10 cellular contexts compared by ENCODE assay signal in the genomic region with DNA sequence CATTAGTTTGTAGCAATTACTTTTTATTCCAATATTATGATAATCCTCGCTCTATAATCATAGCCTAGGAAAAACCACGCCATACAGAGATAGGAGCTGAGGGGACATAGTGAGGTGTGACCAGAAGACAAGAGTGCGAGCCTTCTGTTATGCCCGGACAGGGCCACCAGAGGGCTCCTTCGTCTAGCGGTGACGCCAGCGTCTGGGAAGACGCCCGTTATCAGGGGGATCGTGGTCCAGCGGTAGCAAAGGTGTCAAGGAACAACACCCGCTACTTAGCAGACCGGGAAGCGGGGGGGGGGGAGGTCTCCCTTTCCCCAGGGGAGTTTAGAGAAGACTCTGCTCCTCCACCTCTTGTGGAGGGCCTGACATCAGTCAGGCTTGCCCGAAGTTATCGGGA. TPM values are rescaled to one million over a fixed set of nuclear protein-coding genes. Genes with fewer than 3 reads are reported as not detected.
A peak's percentile ranks its signal among the peaks of the same experiment; 100 is the strongest.
DNase-seq lines count a peak whose midpoint lies in the region; ATAC-seq, FAIRE-seq and TF ChIP-seq lines count a peak whose summit lies in the region.
"Not testable (repeated sequence)": the region's sequence is repeated elsewhere in the genome, so short reads cannot be mapped to it uniquely, and the experiment has no call there.
"Had no signal": no experiment of that assay in that cellular context is flagged by ENCODE, and none has a peak within 500 bp of the region (broad histone marks: within the 10 kb centered on the region; RNA-seq: fewer than 3 reads in every experiment).

No MANE protein-coding gene starts in this region.

- not testable (repeated sequence) for H3K4me2 ChIP-seq in K562 (ENCODE audit: insufficient read depth, low read length)

- ATAC-seq in activated CD8-positive, alpha-beta T cell treated with anti-CD3 and anti-CD28 coated beads for 36 hours: not testable (repeated sequence)
- ATAC-seq in K562: peak; percentile 42; the same call in 1 of the 3 replicates
- ATAC-seq in naive thymus-derived CD8-positive, alpha-beta T cell: peak in 1 of 2 donors; percentile 33

- H3K27ac ChIP-seq in A673 (ENCODE audit: low read depth, low read length, poor library complexity, severe bottlenecking); K562 (ENCODE audit: extremely low read depth, low read depth, low read length): not testable (repeated sequence)

- not testable (repeated sequence) for H3K4me1 Mint-ChIP-seq in activated CD8-positive, alpha-beta T cell treated with anti-CD3 and anti-CD28 coated beads for 36 hours (ENCODE audit: low read depth); naive thymus-derived CD8-positive, alpha-beta T cell

- H3K27me3 ChIP-seq in A673 (replicated peaks; ENCODE audit: insufficient read depth, low read depth, low read length, poor library complexity); K562 (ENCODE audit: control insufficient read depth in 2 of 2, insufficient read depth in 2 of 2, low read length in 2 of 2): not testable (repeated sequence)

- BruUV-seq in A673 (replicated peaks; lab: Mats Ljungman, UMichigan); K562 (replicated peaks; lab: Mats Ljungman, UMichigan): not testable (repeated sequence)

- H3K27me3 Mint-ChIP-seq in activated CD8-positive, alpha-beta T cell treated with anti-CD3 and anti-CD28 coated beads for 36 hours; naive thymus-derived CD8-positive, alpha-beta T cell: not testable (repeated sequence)

- H3K9me3 Mint-ChIP-seq in activated CD8-positive, alpha-beta T cell treated with anti-CD3 and anti-CD28 coated beads for 36 hours; naive thymus-derived CD8-positive, alpha-beta T cell: not testable (repeated sequence)

- 0% methylated on average over 10 of the region's 17 CpGs for WGBS in K562 (ENCODE audit: insufficient coverage, low coverage, missing lambda C conversion rate)

- H4K20me1 ChIP-seq in K562 (replicated peaks; ENCODE audit: control insufficient read depth, insufficient read depth, low read length): not testable (repeated sequence)

- TF ChIP-seq RAD21 in K562 (CRISPR knock-in tag; conservative IDR thresholded peaks at IDR 0.05 in 1 of 2, IDR thresholded peaks at IDR 0.05 in 1 of 2): not testable (repeated sequence)

- H3K36me3 ChIP-seq in A673 (ENCODE audit: insufficient read depth, low read length, poor library complexity, severe bottlenecking); K562 (ENCODE audit: control insufficient read depth, insufficient read depth, low read length): not testable (repeated sequence)

- intact Hi-C loops in A673 (cut with micrococcal nuclease; ENCODE audit: unreplicated experiment): loop anchor here (5.0 kb wide), 1 partner anchor 96 kb away; no protein-coding TSS in a partner anchor
- intact Hi-C loops in activated CD8-positive, alpha-beta T cell treated with anti-CD3 and anti-CD28 coated beads for 36 hours (cut with micrococcal nuclease); K562 (cut with micrococcal nuclease): not testable (repeated sequence)

- peak; percentile 52 for DNase-seq in A673 (ENCODE audit: low spot score)
- not testable (repeated sequence) for DNase-seq in GM13976 (ENCODE audit: low spot score)
- DNase-seq in RKO (ENCODE audit: low spot score): peak; percentile 29
- DNase-seq in activated CD8-positive, alpha-beta T cell treated with anti-CD3 and anti-CD28 coated beads for 36 hours: peak; percentile 82
- DNase-seq in K562 (ENCODE audit: extremely low read depth in 1 of 4, low spot score in 3 of 4): peak; percentile 39 to 70 (median 52)
- DNase-seq in globus pallidus (ENCODE audit: low spot score): peak; percentile 28
- DNase-seq in naive thymus-derived CD8-positive, alpha-beta T cell: peak in 8 of 10 donors; percentile 17 to 58 (median 52)
- DNase-seq in stimulated activated CD4-positive, alpha-beta T cell treated with anti-CD3 and anti-CD28 coated beads, TNF-alpha, amount 100 ng/mL, for 4 hours (ENCODE audit: low read depth in 3 of 3): peak; percentile 29 to 44 (median 34)

- not testable (repeated sequence) for H3K79me2 ChIP-seq in K562 (ENCODE audit: control insufficient read depth, insufficient read depth, low read length)

- in situ Hi-C loops in GM13976 (cut with MboI; ENCODE audit: low sequenced_read_pairs, unreplicated experiment); K562 (cut with MboI): not testable (repeated sequence)

- CTCF ChIA-PET in A673 (lab: Charles Lee): interaction anchor here (0.7 kb wide), 1 partner anchor 140 kb away, joined by 3 read pairs; no protein-coding TSS in a partner anchor
- CTCF ChIA-PET in activated CD8-positive, alpha-beta T cell treated with anti-CD3 and anti-CD28 coated beads for 36 hours (lab: Charles Lee): interaction anchor here (1.0 to 1.5 kb wide), 9 partner anchors 8 to 94 kb away, joined by 3 to 5 read pairs (median 4); partner anchors contain the start of gene GLS2
- CTCF ChIA-PET in K562 (lab: Yijun Ruan, JAX; ENCODE audit: low intra/inter-chr PET ratio): not testable (repeated sequence)

- H3K27ac Mint-ChIP-seq in activated CD8-positive, alpha-beta T cell treated with anti-CD3 and anti-CD28 coated beads for 36 hours: not testable (repeated sequence)
- H3K27ac Mint-ChIP-seq in naive thymus-derived CD8-positive, alpha-beta T cell: peak overlapping the region in 1 of 10 donors; percentile 41

- TF ChIP-seq POLR2A in K562 (conservative IDR thresholded peaks at IDR 0.05): not testable (repeated sequence)

- peak overlapping the region; percentile 35 for H3K4me3 Mint-ChIP-seq in activated CD8-positive, alpha-beta T cell treated with anti-CD3 and anti-CD28 coated beads for 36 hours
- H3K4me3 Mint-ChIP-seq in naive thymus-derived CD8-positive, alpha-beta T cell: peak overlapping the region in 9 of 10 donors; percentile 41 to 80 (median 56)

- not testable (repeated sequence) for H2AFZ ChIP-seq in K562 (ENCODE audit: low read depth, low read length)

- not testable (repeated sequence) for H3K36me3 Mint-ChIP-seq in activated CD8-positive, alpha-beta T cell treated with anti-CD3 and anti-CD28 coated beads for 36 hours (ENCODE audit: low read depth); naive thymus-derived CD8-positive, alpha-beta T cell

- TF ChIP-seq EP300 in K562 (IDR thresholded peaks at IDR 0.05; ENCODE audit: low read length): not testable (repeated sequence)

- H3K9me3 ChIP-seq in A673 (ENCODE audit: low read depth, low read length, poor library complexity, severe bottlenecking); K562 (replicated peaks; ENCODE audit: control insufficient read depth, insufficient read depth, low read depth, low read length): not testable (repeated sequence)

- TF ChIP-seq CTCF in A673 (conservative IDR thresholded peaks at IDR 0.05; ENCODE audit: low read depth, low read length) (peak; percentile 40), GM13976 (IDR thresholded peaks at IDR 0.05; ENCODE audit: borderline replicate concordance, control extremely low read depth, extremely low read depth, insufficient read depth, missing control alignments) (peak; percentile 46), K562 (IDR thresholded peaks at IDR 0.05 in 2 of 3, conservative IDR thresholded peaks at IDR 0.05 in 1 of 3; ENCODE audit: insufficient read depth in 2 of 3, low read depth in 1 of 3, low read length in 3 of 3) (peak in 2 of 3 experiments; percentile 41 to 44; a peak in 4 of 6 replicates)
- peak; percentile 35 for TF ChIP-seq CTCF in activated CD8-positive, alpha-beta T cell treated with anti-CD3 and anti-CD28 coated beads for 36 hours (IDR thresholded peaks at IDR 0.05)

- not testable (repeated sequence) for H3K9ac ChIP-seq in K562 (ENCODE audit: insufficient read depth in 1 of 2, low read depth in 2 of 2, low read length in 2 of 2)

- POLR2A ChIA-PET in A673 (lab: Charles Lee; ENCODE audit: low non-redundant PET): not testable (repeated sequence)
- POLR2A ChIA-PET in activated CD8-positive, alpha-beta T cell treated with anti-CD3 and anti-CD28 coated beads for 36 hours (lab: Charles Lee): interaction anchor here (1.4 kb wide), 1 partner anchor 19 kb away, joined by 4 read pairs; no protein-coding TSS in a partner anchor
- POLR2A ChIA-PET in K562 (lab: Yijun Ruan, JAX): interaction anchor here (0.7 kb wide), 1 partner anchor 115 kb away, joined by 4 read pairs; no protein-coding TSS in a partner anchor
- POLR2A ChIA-PET in naive thymus-derived CD8-positive, alpha-beta T cell (lab: Charles Lee): interaction anchor here (0.7 kb wide), 1 partner anchor 91 kb away, joined by 3 read pairs; no protein-coding TSS in a partner anchor

- H3K4me1 ChIP-seq in A673 (ENCODE audit: insufficient read depth, low read length, poor library complexity, severe bottlenecking); K562 (replicated peaks in 1 of 2; ENCODE audit: control insufficient read depth in 2 of 2, insufficient read depth in 2 of 2, low read length in 2 of 2): not testable (repeated sequence)

- peak; percentile 56 for FAIRE-seq in K562 (lab: Jason Lieb, UNC)

- not testable (repeated sequence) for H3K9me1 ChIP-seq in K562 (ENCODE audit: control insufficient read depth, insufficient read depth, low read length)

- H3K4me3 ChIP-seq in A673 (ENCODE audit: low read depth, low read length, poor library complexity, severe bottlenecking); K562: not testable (repeated sequence)

RNA-seq across cellular contexts. Expression of gene GLS2, which starts 8.7 kb away (rescaled TPM):
- total RNA-seq in A673 (2021) (0.24 TPM in 1 of 2 replicates, not detected in the other), K562 (2014; rRNA removed) (0.29 TPM in 1 of 2 replicates, not detected in the other), K562 (2014; rRNA removed; fragmentation: Illumina TruSeq; extraction: Trizol) (not detected in 2 replicates), K562 (2015; rRNA removed; fragmentation: Illumina TruSeq; extraction: Trizol) (not detected in 2 replicates), K562 (2021) (not detected in 2 replicates)
- total RNA-seq in activated CD8-positive, alpha-beta T cell treated with anti-CD3 and anti-CD28 coated beads for 36 hours: 1 to 10 TPM; 5.2 to 7.3 TPM
- total RNA-seq in K562 (2011; cell fraction: chromatin; rRNA removed; ENCODE audit: low replicate concordance): not detected in 2 replicates
- total RNA-seq in K562 (2011; cell fraction: nucleolus; rRNA removed): not detected in 2 replicates
- total RNA-seq in K562 (2011; cell fraction: nucleoplasm; rRNA removed): not detected in 2 replicates
- polyA plus RNA-seq in K562 (2011; rRNA removed) (0.09 and 0.11 TPM in 2 replicates), K562 (2014; fragmentation: Illumina TruSeq; extraction: Trizol) (not detected in 2 replicates), K562 (2014; fragmentation: Nextera tagmentation; extraction: Ambion mirVana) (not detected), K562 (2014; rRNA removed) (not detected in 2 replicates)
- polyA plus RNA-seq in K562 (2011; cell fraction: cytosol; rRNA removed): 0.04 and 0.12 TPM in 2 replicates
- 0.11 and 0.39 TPM in 2 replicates for polyA plus RNA-seq in K562 (2011; cell fraction: nucleus; rRNA removed)
- polyA plus RNA-seq in K562 (2012): not detected in 2 replicates
- polyA minus RNA-seq in K562 (2011; rRNA and poly(A)+ RNA removed): 0.21 TPM in 1 of 2 replicates, not detected in the other
- polyA minus RNA-seq in K562 (2011; cell fraction: cytosol; rRNA and poly(A)+ RNA removed): not detected in 2 replicates
- polyA minus RNA-seq in K562 (2011; cell fraction: nucleus; rRNA and poly(A)+ RNA removed): not detected in 2 replicates
- total RNA-seq in naive thymus-derived CD8-positive, alpha-beta T cell: 10 to 100 TPM; 10.9 to 11.5 TPM
- polyA plus RNA-seq in naive thymus-derived CD8-positive, alpha-beta T cell: 1 to 10 TPM; 3.2 to 6.5 (median 6.4) TPM

RNA-seq across cellular contexts. Expression of gene RBMS2, which starts 24.9 kb away (rescaled TPM):
- total RNA-seq in A673 (2021) (29.7 and 37.5 TPM in 2 replicates), K562 (2014; rRNA removed) (0.09 and 0.12 TPM in 2 replicates), K562 (2014; rRNA removed; fragmentation: Illumina TruSeq; extraction: Trizol) (0.25 and 1.2 TPM in 2 replicates), K562 (2015; rRNA removed; fragmentation: Illumina TruSeq; extraction: Trizol) (0.19 and 0.29 TPM in 2 replicates), K562 (2021) (0.66 and 2.4 TPM in 2 replicates)
- 1 to 10 TPM; 2.8 to 3.1 TPM for total RNA-seq in activated CD8-positive, alpha-beta T cell treated with anti-CD3 and anti-CD28 coated beads for 36 hours
- 1.5 and 2.0 TPM in 2 replicates for total RNA-seq in K562 (2011; cell fraction: chromatin; rRNA removed; ENCODE audit: low replicate concordance)
- total RNA-seq in K562 (2011; cell fraction: nucleolus; rRNA removed): 0.53 and 0.83 TPM in 2 replicates
- 0.66 and 1.2 TPM in 2 replicates for total RNA-seq in K562 (2011; cell fraction: nucleoplasm; rRNA removed)
- polyA plus RNA-seq in K562 (2011; rRNA removed) (1.3 and 1.5 TPM in 2 replicates), K562 (2014; fragmentation: Illumina TruSeq; extraction: Trizol) (0.44 and 10.5 TPM in 2 replicates), K562 (2014; fragmentation: Nextera tagmentation; extraction: Ambion mirVana) (under 1 TPM; 0.08 to 0.31 TPM), K562 (2014; rRNA removed) (0.36 and 0.78 TPM in 2 replicates)
- 1.3 and 1.4 TPM in 2 replicates for polyA plus RNA-seq in K562 (2011; cell fraction: cytosol; rRNA removed)
- polyA plus RNA-seq in K562 (2011; cell fraction: nucleus; rRNA removed): 1.1 and 1.5 TPM in 2 replicates
- 0.56 and 0.69 TPM in 2 replicates for polyA plus RNA-seq in K562 (2012)
- 4.4 and 6.9 TPM in 2 replicates for polyA minus RNA-seq in K562 (2011; rRNA and poly(A)+ RNA removed)
- 1.5 and 3.6 TPM in 2 replicates for polyA minus RNA-seq in K562 (2011; cell fraction: cytosol; rRNA and poly(A)+ RNA removed)
- 0.27 and 0.44 TPM in 2 replicates for polyA minus RNA-seq in K562 (2011; cell fraction: nucleus; rRNA and poly(A)+ RNA removed)
- total RNA-seq in naive thymus-derived CD8-positive, alpha-beta T cell: 1 to 10 TPM; 4.1 to 4.7 TPM
- 1 to 10 TPM; 1.2 to 6.2 (median 2.2) TPM for polyA plus RNA-seq in naive thymus-derived CD8-positive, alpha-beta T cell

RNA-seq across cellular contexts. Expression of gene SPRYD4, which starts 28.3 kb away (rescaled TPM):
- total RNA-seq in A673 (2021): 4.7 and 5.1 TPM in 2 replicates
- total RNA-seq in activated CD8-positive, alpha-beta T cell treated with anti-CD3 and anti-CD28 coated beads for 36 hours: 1 to 10 TPM; 3.2 to 3.3 TPM
- total RNA-seq in K562 (2011; cell fraction: chromatin; rRNA removed; ENCODE audit: low replicate concordance): 8.5 and 14.2 TPM in 2 replicates
- total RNA-seq in K562 (2011; cell fraction: nucleolus; rRNA removed): 9.7 and 11.7 TPM in 2 replicates
- total RNA-seq in K562 (2011; cell fraction: nucleoplasm; rRNA removed): 13.3 and 18.9 TPM in 2 replicates
- 1.8 and 2.4 TPM in 2 replicates for total RNA-seq in K562 (2014; rRNA removed)
- 2.5 and 2.7 TPM in 2 replicates for total RNA-seq in K562 (2014; rRNA removed; fragmentation: Illumina TruSeq; extraction: Trizol)
- total RNA-seq in K562 (2015; rRNA removed; fragmentation: Illumina TruSeq; extraction: Trizol): 2.3 and 2.6 TPM in 2 replicates
- 2.6 and 2.8 TPM in 2 replicates for total RNA-seq in K562 (2021)
- polyA plus RNA-seq in K562 (2011; rRNA removed): 3.3 and 3.9 TPM in 2 replicates
- polyA plus RNA-seq in K562 (2011; cell fraction: cytosol; rRNA removed): 3.5 and 3.6 TPM in 2 replicates
- polyA plus RNA-seq in K562 (2011; cell fraction: nucleus; rRNA removed): 5.2 and 5.3 TPM in 2 replicates
- 2.2 and 2.3 TPM in 2 replicates for polyA plus RNA-seq in K562 (2012)
- 2.9 and 3.1 TPM in 2 replicates for polyA plus RNA-seq in K562 (2014; fragmentation: Illumina TruSeq; extraction: Trizol)
- 1 to 10 TPM; 3.8 to 4.7 TPM for polyA plus RNA-seq in K562 (2014; fragmentation: Nextera tagmentation; extraction: Ambion mirVana)
- 2.6 and 2.7 TPM in 2 replicates for polyA plus RNA-seq in K562 (2014; rRNA removed)
- 4.8 and 5.0 TPM in 2 replicates for polyA minus RNA-seq in K562 (2011; rRNA and poly(A)+ RNA removed)
- polyA minus RNA-seq in K562 (2011; cell fraction: cytosol; rRNA and poly(A)+ RNA removed): 0.64 and 1.0 TPM in 2 replicates
- polyA minus RNA-seq in K562 (2011; cell fraction: nucleus; rRNA and poly(A)+ RNA removed): 4.2 and 6.4 TPM in 2 replicates
- total RNA-seq in naive thymus-derived CD8-positive, alpha-beta T cell: 1 to 10 TPM; 9.0 to 9.4 TPM
- polyA plus RNA-seq in naive thymus-derived CD8-positive, alpha-beta T cell: 1 to 10 TPM; 1.3 to 1.6 (median 1.4) TPM

RNA-seq across cellular contexts. Expression of gene MIP, which starts 42.2 kb away (rescaled TPM):
- total RNA-seq in A673 (2021) (not detected in 2 replicates), K562 (2014; rRNA removed) (0.36 TPM in 1 of 2 replicates, not detected in the other), K562 (2014; rRNA removed; fragmentation: Illumina TruSeq; extraction: Trizol) (not detected in 2 replicates), K562 (2015; rRNA removed; fragmentation: Illumina TruSeq; extraction: Trizol) (0.08 TPM in 1 of 2 replicates, not detected in the other), K562 (2021) (0.29 TPM in 1 of 2 replicates, not detected in the other)
- not detected for total RNA-seq in activated CD8-positive, alpha-beta T cell treated with anti-CD3 and anti-CD28 coated beads for 36 hours
- total RNA-seq in K562 (2011; cell fraction: chromatin; rRNA removed; ENCODE audit: low replicate concordance): not detected in 2 replicates
- total RNA-seq in K562 (2011; cell fraction: nucleolus; rRNA removed): not detected in 2 replicates
- not detected in 2 replicates for total RNA-seq in K562 (2011; cell fraction: nucleoplasm; rRNA removed)
- polyA plus RNA-seq in K562 (2011; rRNA removed) (0.08 TPM in 1 of 2 replicates, not detected in the other), K562 (2014; fragmentation: Illumina TruSeq; extraction: Trizol) (0.09 TPM in 1 of 2 replicates, not detected in the other), K562 (2014; fragmentation: Nextera tagmentation; extraction: Ambion mirVana) (under 1 TPM; 0.14 to 0.24 TPM), K562 (2014; rRNA removed) (not detected in 2 replicates)
- polyA plus RNA-seq in K562 (2011; cell fraction: cytosol; rRNA removed): not detected in 2 replicates
- not detected in 2 replicates for polyA plus RNA-seq in K562 (2011; cell fraction: nucleus; rRNA removed)
- polyA plus RNA-seq in K562 (2012): 0.14 TPM in 1 of 2 replicates, not detected in the other
- polyA minus RNA-seq in K562 (2011; rRNA and poly(A)+ RNA removed): not detected in 2 replicates
- polyA minus RNA-seq in K562 (2011; cell fraction: cytosol; rRNA and poly(A)+ RNA removed): not detected in 2 replicates
- not detected in 2 replicates for polyA minus RNA-seq in K562 (2011; cell fraction: nucleus; rRNA and poly(A)+ RNA removed)
- total RNA-seq in naive thymus-derived CD8-positive, alpha-beta T cell: not detected
- polyA plus RNA-seq in naive thymus-derived CD8-positive, alpha-beta T cell: not detected
- total RNA-seq: suprapubic skin; T-helper 1 cell treated with Interleukin-12 subunit alpha and Interleukin-12 subunit beta and Interleukin-4 antibody, amounts not matched to agents 30 ng/mL and 1 ng/mL, for 36 hours had no signal

RNA-seq across cellular contexts. Expression of gene TIMELESS, which starts 47.5 kb away (rescaled TPM):
- total RNA-seq in A673 (2021): 71.4 and 75.9 TPM in 2 replicates
- total RNA-seq in activated CD8-positive, alpha-beta T cell treated with anti-CD3 and anti-CD28 coated beads for 36 hours: 10 to 100 TPM; 48.7 to 49.2 TPM
- 84.2 and 103 TPM in 2 replicates for total RNA-seq in K562 (2011; cell fraction: chromatin; rRNA removed; ENCODE audit: low replicate concordance)
- 49.9 and 50.4 TPM in 2 replicates for total RNA-seq in K562 (2011; cell fraction: nucleolus; rRNA removed)
- 49.5 and 53.8 TPM in 2 replicates for total RNA-seq in K562 (2011; cell fraction: nucleoplasm; rRNA removed)
- total RNA-seq in K562 (2014; rRNA removed): 49.8 and 52.2 TPM in 2 replicates
- 27.8 and 29.7 TPM in 2 replicates for total RNA-seq in K562 (2014; rRNA removed; fragmentation: Illumina TruSeq; extraction: Trizol)
- total RNA-seq in K562 (2015; rRNA removed; fragmentation: Illumina TruSeq; extraction: Trizol): 32.4 and 35.8 TPM in 2 replicates
- total RNA-seq in K562 (2021): 53.5 and 59.2 TPM in 2 replicates
- 14.9 and 16.7 TPM in 2 replicates for polyA plus RNA-seq in K562 (2011; rRNA removed)
- polyA plus RNA-seq in K562 (2011; cell fraction: cytosol; rRNA removed): 7.0 and 12.4 TPM in 2 replicates
- polyA plus RNA-seq in K562 (2011; cell fraction: nucleus; rRNA removed): 94.4 and 103 TPM in 2 replicates
- 44.2 and 47.0 TPM in 2 replicates for polyA plus RNA-seq in K562 (2012)
- 54.4 and 58.1 TPM in 2 replicates for polyA plus RNA-seq in K562 (2014; fragmentation: Illumina TruSeq; extraction: Trizol)
- polyA plus RNA-seq in K562 (2014; fragmentation: Nextera tagmentation; extraction: Ambion mirVana): 10 to 100 TPM; 11.9 to 17.8 TPM
- 43.5 and 49.1 TPM in 2 replicates for polyA plus RNA-seq in K562 (2014; rRNA removed)
- polyA minus RNA-seq in K562 (2011; rRNA and poly(A)+ RNA removed): 10.8 and 15.5 TPM in 2 replicates
- 16.9 and 17.3 TPM in 2 replicates for polyA minus RNA-seq in K562 (2011; cell fraction: cytosol; rRNA and poly(A)+ RNA removed)
- 13.3 and 23.4 TPM in 2 replicates for polyA minus RNA-seq in K562 (2011; cell fraction: nucleus; rRNA and poly(A)+ RNA removed)
- 1 to 10 TPM; 5.5 to 5.8 TPM for total RNA-seq in naive thymus-derived CD8-positive, alpha-beta T cell
- polyA plus RNA-seq in naive thymus-derived CD8-positive, alpha-beta T cell: 1 to 10 TPM; 3.3 to 4.2 (median 3.5) TPM
